15 cellular contexts compared by ENCODE assay signal in the genomic region with DNA sequence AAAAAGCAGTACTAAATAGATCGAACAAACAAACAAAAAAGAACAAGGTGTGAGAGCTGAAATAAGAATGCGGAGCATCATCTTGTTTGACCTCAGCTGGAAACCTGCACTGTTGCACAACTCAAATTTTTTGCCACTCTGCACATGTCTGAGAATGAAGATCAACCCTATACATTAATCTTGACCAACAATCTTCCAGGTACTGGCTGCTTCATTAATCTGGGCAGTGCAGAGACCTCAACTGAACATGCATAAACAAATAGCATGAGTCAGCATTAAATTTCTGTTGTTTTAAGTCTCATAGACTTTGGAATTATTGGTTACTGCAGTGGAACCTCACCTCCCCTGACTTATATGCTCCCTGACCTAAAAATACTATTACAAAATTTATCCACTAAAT.
"Had no signal": no experiment of that assay in that cellular context is flagged by ENCODE, and none has a peak within 500 bp of the region (broad histone marks: within the 10 kb centered on the region; RNA-seq: fewer than 3 reads in every experiment).

No MANE protein-coding gene starts in this region.

- H3K4me3 ChIP-seq: hepatocyte, right atrium auricular region, suprapubic skin, thyroid gland had no signal

- H3K27ac Mint-ChIP-seq: dendritic cell treated with granulocyte-macrophage colony-stimulating factor and Interleukin-4, amounts not matched to agents 40 ng/mL and 50 ng/mL, for 4 days; naive thymus-derived CD4-positive, alpha-beta T cell; type B pancreatic cell had no signal

- H3K27ac ChIP-seq: hepatocyte, neutrophil, right atrium auricular region, suprapubic skin, thyroid gland had no signal

- H2AFZ ChIP-seq: hepatocyte had no signal

- DNase-seq: foreskin melanocyte; head of caudate nucleus; mammary epithelial cell; naive thymus-derived CD4-positive, alpha-beta T cell; small intestine; stimulated activated CD4-positive, alpha-beta T cell treated with anti-CD3 and anti-CD28 coated beads, Interleukin-2, amount 100 ng/mL, for 48 hours; stimulated activated naive CD4-positive, alpha-beta T cell treated with Interleukin-2 at 50 U/mL for 16 hours; thyroid gland had no signal

- H3K36me3 Mint-ChIP-seq: naive thymus-derived CD4-positive, alpha-beta T cell; type B pancreatic cell had no signal

- ATAC-seq: naive thymus-derived CD4-positive, alpha-beta T cell had no signal

- H3K4me1 ChIP-seq: right atrium auricular region, suprapubic skin, thyroid gland had no signal

- H3K79me2 ChIP-seq: hepatocyte had no signal

- H3K4me1 Mint-ChIP-seq: naive thymus-derived CD4-positive, alpha-beta T cell had no signal

- H3K36me3 ChIP-seq: neutrophil, right atrium auricular region, suprapubic skin, thyroid gland had no signal

- H3K4me3 Mint-ChIP-seq: dendritic cell treated with granulocyte-macrophage colony-stimulating factor and Interleukin-4, amounts not matched to agents 40 ng/mL and 50 ng/mL, for 4 days; naive thymus-derived CD4-positive, alpha-beta T cell; type B pancreatic cell had no signal

- H3K27me3 ChIP-seq: hepatocyte, neutrophil, right atrium auricular region, suprapubic skin, thyroid gland had no signal

- H3K4me2 ChIP-seq: hepatocyte had no signal

- H3K27me3 Mint-ChIP-seq: dendritic cell treated with granulocyte-macrophage colony-stimulating factor and Interleukin-4, amounts not matched to agents 40 ng/mL and 50 ng/mL, for 4 days; naive thymus-derived CD4-positive, alpha-beta T cell; type B pancreatic cell had no signal

- FAIRE-seq: urothelium cell line had no signal

- H3K9me3 ChIP-seq: neutrophil, right atrium auricular region, thyroid gland had no signal
